Comparison of ENCODE assay signal across 23 cellular contexts in the genomic region with DNA sequence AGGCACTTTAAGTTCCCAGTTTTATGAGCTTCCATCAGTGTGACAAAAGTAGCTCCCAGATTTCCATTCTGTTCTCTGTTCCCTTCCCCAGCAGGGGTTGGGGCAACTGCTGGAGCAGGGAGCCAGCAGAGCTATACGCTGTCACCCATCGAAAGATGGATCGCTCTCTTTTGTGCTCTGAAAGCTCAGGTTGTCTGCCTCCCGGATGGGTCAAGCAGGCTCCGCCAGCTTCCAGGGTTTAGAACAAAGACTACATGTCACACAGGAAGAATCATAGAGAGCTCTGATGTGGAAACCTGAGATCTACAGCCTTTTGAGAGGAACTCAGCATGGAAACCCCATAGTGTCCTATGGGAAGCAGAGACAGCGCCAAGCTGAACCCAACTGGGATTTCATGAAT.
DNase-seq lines count a peak whose midpoint lies in the region; ATAC-seq, FAIRE-seq and TF ChIP-seq lines count a peak whose summit lies in the region.
"Had no signal": no experiment of that assay in that cellular context is flagged by ENCODE, and none has a peak within 500 bp of the region (broad histone marks: within the 10 kb centered on the region; RNA-seq: fewer than 3 reads in every experiment).

No MANE protein-coding gene starts in this region.

- H3K4me1 ChIP-seq in neuronal stem cell (ENCODE audit: control insufficient read depth in 2 of 2, insufficient read depth in 1 of 2, low read depth in 1 of 2, low read length in 2 of 2), result peaks cover 0 to 8% of the 10 kb centered on the region in 2 donors
- no peaks in the 10 kb centered on the region for H3K4me1 ChIP-seq in kidney (ENCODE audit: control insufficient read depth in 1 of 2, insufficient read depth in 1 of 2, low read depth in 1 of 2, low read length in 2 of 2)
- H3K4me1 ChIP-seq: body of pancreas, esophagus squamous epithelium, psoas muscle had no signal

- H2BK120ac ChIP-seq in neuronal stem cell (ENCODE audit: low read depth, low read length), result no peak overlapping the region

- no peak for FAIRE-seq in kidney (lab: Jason Lieb, UNC)
- FAIRE-seq: H54 had no signal

- no peak for TF ChIP-seq CTCF in kidney (IDR thresholded peaks at IDR 0.05; ENCODE audit: borderline replicate concordance, extremely low read depth, insufficient read depth)

- H2BK5ac ChIP-seq in neuronal stem cell (ENCODE audit: low read length), result no peak overlapping the region

- ATAC-seq in GM21529 (IDR thresholded peaks at IDR 0.05; ENCODE audit: unreplicated experiment) (no peak), GM21526 (IDR thresholded peaks at IDR 0.05; ENCODE audit: low FRiP score, unreplicated experiment) (no peak)
- ATAC-seq: body of pancreas; CD8-positive, alpha-beta T cell; effector memory CD8-positive, alpha-beta T cell; natural killer cell; psoas muscle; stimulated activated naive B cell treated with anti-CD40 and anti-IgM and Interleukin-4, amounts not matched to agents 10 μg/mL and 1 μg/mL and 100 μg/mL, for 72 hours had no signal

- no peaks in the 10 kb centered on the region for H3K36me3 ChIP-seq in neuronal stem cell (replicated peaks in 1 of 2; ENCODE audit: control insufficient read depth in 2 of 2, insufficient read depth in 2 of 2, low read length in 2 of 2)
- H3K36me3 ChIP-seq in kidney (ENCODE audit: control insufficient read depth in 1 of 2, insufficient read depth in 2 of 2, low read length in 2 of 2), result no peaks in the 10 kb centered on the region
- H3K36me3 ChIP-seq: esophagus squamous epithelium had no signal

- intact Hi-C loops in kidney (cut with DNase I), result no loop called here

- H2BK12ac ChIP-seq in neuronal stem cell (ENCODE audit: low read length), result no peak overlapping the region

- H4K8ac ChIP-seq in neuronal stem cell (ENCODE audit: low read depth, low read length), result no peak overlapping the region

- DNase-seq in NCI-H1092 treated with DMSO at 0.1 percent for 48 hours (lab: John Stamatoyannopoulos, UW) (peak; percentile 93), NCI-H2107 (lab: John Stamatoyannopoulos, UW) (peak; percentile 43), NCI-H774 (lab: John Stamatoyannopoulos, UW) (peak; percentile 18), neuronal stem cell (ENCODE audit: low spot score) (no peak), kidney (no peak)
- DNase-seq: activated CD4-positive, alpha-beta T cell treated with anti-CD3 and anti-CD28 coated beads for 4 hours; activated naive CD8-positive, alpha-beta T cell treated with anti-CD3 and anti-CD28 coated beads, Interleukin-2, amount 10 ng/mL, durations not matched to agents 7 days and 5 days; body of pancreas; CD8-positive, alpha-beta T cell; effector memory CD8-positive, alpha-beta T cell; esophagus squamous epithelium; MV-4-11; natural killer cell; NCI-H526 treated with DMSO at 0.1 percent for 48 hours; PC-9; psoas muscle; SHP77 treated with DMSO at 0.1 percent for 48 hours; stimulated activated CD4-positive, alpha-beta T cell treated with anti-CD3 and anti-CD28 coated beads, Interleukin-2, amount 100 ng/mL, for 24 hours; stimulated activated naive B cell treated with anti-CD40 and anti-IgM and Interleukin-4, amounts not matched to agents 10 μg/mL and 1 μg/mL and 100 μg/mL, for 72 hours had no signal

- no peak overlapping the region for H2BK15ac ChIP-seq in neuronal stem cell (ENCODE audit: low read length)

- H3K27ac ChIP-seq in neuronal stem cell (replicated peaks; ENCODE audit: low read length) (no peak overlapping the region), kidney (ENCODE audit: low read depth in 2 of 2, low read length in 2 of 2) (no peak overlapping the region)
- H3K27ac ChIP-seq: body of pancreas, esophagus squamous epithelium, PC-9, psoas muscle, skin epidermis had no signal

- H3K18ac ChIP-seq in neuronal stem cell (ENCODE audit: low read length), result no peak overlapping the region

- H3K9me3 ChIP-seq in neuronal stem cell (replicated peaks in 1 of 2; ENCODE audit: control insufficient read depth in 2 of 2, insufficient read depth in 1 of 2, low read depth in 1 of 2, low read length in 2 of 2), result no peaks in the 10 kb centered on the region
- H3K9me3 ChIP-seq in kidney (ENCODE audit: control insufficient read depth in 1 of 2, low read length in 2 of 2), result no peaks in the 10 kb centered on the region
- H3K9me3 ChIP-seq: body of pancreas, esophagus squamous epithelium, psoas muscle had no signal

- no peak overlapping the region for H3K14ac ChIP-seq in neuronal stem cell (ENCODE audit: low read length)

- no peak overlapping the region for H3K4ac ChIP-seq in neuronal stem cell (ENCODE audit: low read length)

- no peaks in the 10 kb centered on the region for H3K79me1 ChIP-seq in neuronal stem cell (ENCODE audit: low read depth, low read length)

- H3K27me3 ChIP-seq in neuronal stem cell (ENCODE audit: control insufficient read depth in 3 of 3, insufficient read depth in 3 of 3, low read depth in 1 of 3, low read length in 3 of 3), result peaks cover 0 to 2% (median 0%) of the 10 kb centered on the region in 3 experiments
- H3K27me3 ChIP-seq: body of pancreas had no signal

- H2AFZ ChIP-seq in neuronal stem cell (ENCODE audit: low read length), result peak overlapping the region; percentile 70
- H2AFZ ChIP-seq: PC-9 had no signal

- H4K91ac ChIP-seq in neuronal stem cell (ENCODE audit: low read depth, low read length, poor library complexity), result no peak overlapping the region

- H3K9ac ChIP-seq in neuronal stem cell (ENCODE audit: low read depth, low read length, poor library complexity) (no peak overlapping the region), kidney (ENCODE audit: low read length in 2 of 2) (no peak overlapping the region)

- H3K23ac ChIP-seq in neuronal stem cell (ENCODE audit: low read depth, low read length, poor library complexity), result no peak overlapping the region

- no peak overlapping the region for H3K4me2 ChIP-seq in neuronal stem cell (ENCODE audit: insufficient read depth, low read length, poor library complexity, severe bottlenecking)
- H3K4me2 ChIP-seq: PC-9 had no signal

- no CpG with 5 or more reads among the region's 6 CpGs for WGBS in neuronal stem cell (ENCODE audit: extremely low coverage in 2 of 2, insufficient read length in 2 of 2, insufficient replicate concordance in 1 of 2), 2 donors

- no peak overlapping the region for H2AK5ac ChIP-seq in neuronal stem cell (ENCODE audit: low read depth, low read length)

- no peak overlapping the region for H3K4me3 ChIP-seq in neuronal stem cell (ENCODE audit: low read length in 2 of 2)
- no peak overlapping the region for H3K4me3 ChIP-seq in kidney (ENCODE audit: low read length in 2 of 2)
- H3K4me3 ChIP-seq: body of pancreas, esophagus squamous epithelium, PC-9, psoas muscle, skin epidermis had no signal

Comparison
In these comparisons a context has a peak if more than half of its experiments do, and no peak if none do; other contexts are left out.
1. DNase-seq: peak in NCI-H1092 treated with DMSO at 0.1 percent for 48 hours (single experiment), NCI-H2107 (single experiment) and NCI-H774 (single experiment); none in neuronal stem cell (single experiment) and kidney (single experiment).